Comparison of ENCODE assay signal across 13 cellular contexts in the genomic region with DNA sequence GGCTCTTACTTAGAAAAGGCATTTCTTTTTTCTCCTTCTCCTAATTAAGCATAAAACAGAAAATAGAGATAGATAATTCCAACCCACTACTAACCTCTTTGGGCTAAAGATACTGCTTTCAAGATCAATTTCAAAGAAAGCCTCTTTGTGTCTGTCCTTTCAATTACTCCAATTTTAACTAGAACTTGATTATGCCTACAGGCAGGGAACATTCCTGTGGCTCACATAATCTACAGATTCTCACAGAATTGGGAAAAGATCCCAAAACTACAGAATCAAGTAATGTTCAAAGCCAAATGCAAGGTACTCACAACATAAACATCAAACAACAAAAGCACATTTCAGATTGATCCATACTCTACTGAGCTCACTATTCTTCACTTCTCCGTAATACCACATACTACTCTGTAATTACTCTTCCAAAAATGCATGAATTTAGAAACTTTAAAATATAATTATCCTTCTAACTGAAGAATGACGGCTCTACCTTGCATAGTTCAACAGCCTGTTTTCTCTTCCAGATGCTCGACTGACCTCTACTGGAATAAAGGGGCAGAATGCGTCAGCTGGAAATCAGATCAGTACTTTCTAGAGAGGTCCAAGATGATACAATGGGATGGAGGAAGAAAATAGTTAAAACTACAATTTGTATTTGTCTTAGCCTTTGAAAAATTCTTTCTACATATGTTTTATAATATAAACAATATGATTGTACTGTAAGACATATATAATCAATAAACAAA.
DNase-seq lines count a peak whose midpoint lies in the region; ATAC-seq and TF ChIP-seq lines count a peak whose summit lies in the region.
"Had no signal": no experiment of that assay in that cellular context is flagged by ENCODE, and none has a peak within 500 bp of the region (broad histone marks: within the 10 kb centered on the region; RNA-seq: fewer than 3 reads in every experiment).

No MANE protein-coding gene starts in this region.

- H3K4me1 ChIP-seq in RWPE2 (ENCODE audit: insufficient read depth, poor library complexity, severe bottlenecking) = peaks cover 15% of the 10 kb centered on the region
- H3K4me1 ChIP-seq: SJCRH30 had no signal

- peaks cover 71% of the 10 kb centered on the region for H3K36me3 ChIP-seq in RWPE2 (ENCODE audit: low read depth)
- H3K36me3 ChIP-seq: adrenal gland had no signal

- H3K4me3 Mint-ChIP-seq in activated naive CD4-positive, alpha-beta T cell treated with anti-CD3 and anti-CD28 coated beads, Interleukin-2, amount 50 U/mL, for 24 hours = peak overlapping the region; percentile 30
- H3K4me3 Mint-ChIP-seq: CD4-positive, alpha-beta T cell had no signal

- H3K27me3 ChIP-seq in RWPE2 (ENCODE audit: insufficient read depth, poor library complexity, severe bottlenecking) = no peaks in the 10 kb centered on the region
- H3K27me3 ChIP-seq: adrenal gland, gastrocnemius medialis, SJCRH30 had no signal

- H3K4me1 Mint-ChIP-seq in activated naive CD4-positive, alpha-beta T cell treated with anti-CD3 and anti-CD28 coated beads, Interleukin-2, amount 50 U/mL, for 24 hours = peaks cover 57% of the 10 kb centered on the region

- ATAC-seq in RWPE2 (ENCODE audit: low read depth) (no peak), HG02884 (IDR thresholded peaks at IDR 0.05; ENCODE audit: unreplicated experiment) (no peak), GM18867 (IDR thresholded peaks at IDR 0.05; ENCODE audit: unreplicated experiment) (no peak)
- ATAC-seq: gastrocnemius medialis had no signal

- no peak overlapping the region for H3K27ac ChIP-seq in RWPE2 (ENCODE audit: poor library complexity, severe bottlenecking)
- H3K27ac ChIP-seq: adrenal gland, gastrocnemius medialis, SJCRH30 had no signal

- no peak overlapping the region for H3K27ac Mint-ChIP-seq in activated naive CD4-positive, alpha-beta T cell treated with anti-CD3 and anti-CD28 coated beads, Interleukin-2, amount 50 U/mL, for 24 hours
- H3K27ac Mint-ChIP-seq: CD4-positive, alpha-beta T cell had no signal

- H3K36me3 Mint-ChIP-seq in activated naive CD4-positive, alpha-beta T cell treated with anti-CD3 and anti-CD28 coated beads, Interleukin-2, amount 50 U/mL, for 24 hours = peaks cover 35% of the 10 kb centered on the region

- H3K4me3 ChIP-seq in RWPE2 (ENCODE audit: severe bottlenecking) (no peak overlapping the region), fibroblast of mammary gland (ENCODE audit: control insufficient read depth, low read depth, low read length) (no peak overlapping the region), retinal pigment epithelial cell (ENCODE audit: low read length) (no peak overlapping the region)
- H3K4me3 ChIP-seq: adrenal gland, gastrocnemius medialis, SJCRH30 had no signal

- no peak for DNase-seq in activated naive CD4-positive, alpha-beta T cell treated with Interleukin-2 at 50 U/mL for 16 hours
- DNase-seq in RWPE2 (ENCODE audit: low spot score) (no peak), fibroblast of mammary gland (ENCODE audit: low read depth) (peak; percentile 45), retinal pigment epithelial cell (ENCODE audit: low read depth) (no peak)
- DNase-seq in stimulated activated CD4-positive, alpha-beta T cell treated with anti-CD3 and anti-CD28 coated beads, Interleukin-2, amount 100 ng/mL, for 24 hours = no peak
- DNase-seq: adrenal gland; CD4-positive, alpha-beta T cell; gastrocnemius medialis; NCI-H1105; SJCRH30 had no signal

- TF ChIP-seq CTCF in RWPE2 (IDR thresholded peaks at IDR 0.05; ENCODE audit: poor library complexity, severe bottlenecking) = peak; percentile 86
- peak; percentile 58 for TF ChIP-seq CTCF in fibroblast of mammary gland (conservative IDR thresholded peaks at IDR 0.05; ENCODE audit: control insufficient read depth, insufficient read depth, low read depth, low read length)
- TF ChIP-seq CTCF in retinal pigment epithelial cell (conservative IDR thresholded peaks at IDR 0.05; ENCODE audit: low read depth, low read length) = peak; percentile 48

- H3K9me3 Mint-ChIP-seq in activated naive CD4-positive, alpha-beta T cell treated with anti-CD3 and anti-CD28 coated beads, Interleukin-2, amount 50 U/mL, for 24 hours = no peaks in the 10 kb centered on the region
- H3K9me3 Mint-ChIP-seq: CD4-positive, alpha-beta T cell had no signal

- H3K9me3 ChIP-seq in RWPE2 (ENCODE audit: severe bottlenecking) = peaks cover 2% of the 10 kb centered on the region
- H3K9me3 ChIP-seq: adrenal gland, gastrocnemius medialis, SJCRH30 had no signal

- H3K27me3 Mint-ChIP-seq in activated naive CD4-positive, alpha-beta T cell treated with anti-CD3 and anti-CD28 coated beads, Interleukin-2, amount 50 U/mL, for 24 hours = no peaks in the 10 kb centered on the region
- H3K27me3 Mint-ChIP-seq: CD4-positive, alpha-beta T cell had no signal
